In genomic region chr4:106763044-106763443, GRCh38 we compare ENCODE assay signal across 20 cellular contexts.
DNase-seq lines count a peak whose midpoint lies in the region; ATAC-seq and TF ChIP-seq lines count a peak whose summit lies in the region.
"Had no signal": no experiment of that assay in that cellular context is flagged by ENCODE, and none has a peak within 500 bp of the region (broad histone marks: within the 10 kb centered on the region; RNA-seq: fewer than 3 reads in every experiment).

No MANE protein-coding gene starts in this region.

- H3K36me3 ChIP-seq in PC-3 (ENCODE audit: low read depth, low read length) (no peaks in the 10 kb centered on the region), smooth muscle cell (ENCODE audit: low read depth) (no peaks in the 10 kb centered on the region), HAP-1 (replicated peaks) (no peaks in the 10 kb centered on the region)
- H3K36me3 ChIP-seq: gastrocnemius medialis, ovary, thoracic aorta had no signal

- H3K4me1 Mint-ChIP-seq in activated T-helper 17 cell treated with anti-CD3 and anti-CD28 coated beads, Interleukin-2, amount 50 U/mL, for 72 hours: no peaks in the 10 kb centered on the region
- H3K4me1 Mint-ChIP-seq: activated CD4-positive, alpha-beta T cell treated with anti-CD3 and anti-CD28 coated beads for 36 hours; T-helper 17 cell had no signal

- no peak overlapping the region for H3K27ac ChIP-seq in PC-3 (ENCODE audit: low read length)
- H3K27ac ChIP-seq in smooth muscle cell (ENCODE audit: low read depth): no peak overlapping the region
- H3K27ac ChIP-seq: A549, gastrocnemius medialis, ovary, RWPE1, thoracic aorta had no signal

- H3K79me2 ChIP-seq in PC-3 (ENCODE audit: low read length) (no peaks in the 10 kb centered on the region), smooth muscle cell (ENCODE audit: low read depth) (no peaks in the 10 kb centered on the region)

- CTCF ChIA-PET in PC-3 (lab: Charles Lee): no interaction called here

- H3F3A ChIP-seq in PC-3 (ENCODE audit: low read length, unreplicated experiment): no peaks in the 10 kb centered on the region
- no peaks in the 10 kb centered on the region for H3F3A ChIP-seq in smooth muscle cell (ENCODE audit: low read depth)

- no peak overlapping the region for H3K4me3 Mint-ChIP-seq in activated T-helper 17 cell treated with anti-CD3 and anti-CD28 coated beads, Interleukin-2, amount 50 U/mL, for 72 hours
- H3K4me3 Mint-ChIP-seq: activated CD4-positive, alpha-beta T cell treated with anti-CD3 and anti-CD28 coated beads for 36 hours; mesothelial cell of epicardium; T-helper 17 cell had no signal

- H3K27me3 Mint-ChIP-seq in activated T-helper 17 cell treated with anti-CD3 and anti-CD28 coated beads, Interleukin-2, amount 50 U/mL, for 72 hours: no peaks in the 10 kb centered on the region
- H3K27me3 Mint-ChIP-seq: activated CD4-positive, alpha-beta T cell treated with anti-CD3 and anti-CD28 coated beads for 36 hours; T-helper 17 cell had no signal

- H3K4me2 ChIP-seq in PC-3 (ENCODE audit: low read length) (no peak overlapping the region), smooth muscle cell (no peak overlapping the region)
- H3K4me2 ChIP-seq: A549 had no signal

- BruUV-seq in PC-3 (replicated peaks; lab: Mats Ljungman, UMichigan): no TSS peak

- no peak overlapping the region for H2AFZ ChIP-seq in PC-3 (ENCODE audit: low read length)
- peak overlapping the region; percentile 45 for H2AFZ ChIP-seq in smooth muscle cell (ENCODE audit: low read depth)

- POLR2A ChIA-PET in PC-3 (lab: Charles Lee; ENCODE audit: unreplicated experiment): no interaction called here

- H4K20me1 ChIP-seq in PC-3 (ENCODE audit: low read length) (no peaks in the 10 kb centered on the region), smooth muscle cell (ENCODE audit: low read depth) (no peaks in the 10 kb centered on the region)

- no peaks in the 10 kb centered on the region for H3K9me2 ChIP-seq in PC-3 (replicated peaks; ENCODE audit: low read length)

- WGBS in smooth muscle cell (ENCODE audit: low lambda C conversion rate): 83% methylated on average over 3 of the region's 3 CpGs

- ATAC-seq in PC-3: no peak
- no peak for ATAC-seq in GM21526 (IDR thresholded peaks at IDR 0.05; ENCODE audit: low FRiP score, unreplicated experiment)
- no peak for ATAC-seq in activated T-helper 17 cell treated with anti-CD3 and anti-CD28 coated beads, Interleukin-2, amount 50 U/mL, for 72 hours (replicated peaks)
- ATAC-seq: A549; activated CD4-positive, alpha-beta T cell treated with anti-CD3 and anti-CD28 coated beads for 36 hours; gastrocnemius medialis; T-helper 17 cell had no signal

- in situ Hi-C loops in HAP-1 (cut with MboI; ENCODE audit: low sequenced_read_pairs): no loop called here

- H3K9ac ChIP-seq in PC-3 (ENCODE audit: low read length) (no peak overlapping the region), smooth muscle cell (ENCODE audit: low read depth) (no peak overlapping the region)

- no peak for TF ChIP-seq CTCF in PC-3 (conservative IDR thresholded peaks at IDR 0.05; ENCODE audit: low read depth, low read length)
- TF ChIP-seq CTCF in smooth muscle cell (IDR thresholded peaks at IDR 0.05; ENCODE audit: borderline replicate concordance, insufficient read depth, poor library complexity, severe bottlenecking): no peak

- no peak overlapping the region for H3K27ac Mint-ChIP-seq in activated T-helper 17 cell treated with anti-CD3 and anti-CD28 coated beads, Interleukin-2, amount 50 U/mL, for 72 hours
- H3K27ac Mint-ChIP-seq: activated CD4-positive, alpha-beta T cell treated with anti-CD3 and anti-CD28 coated beads for 36 hours; mesothelial cell of epicardium; T-helper 17 cell had no signal

- intact Hi-C loops in PC-3 (cut with micrococcal nuclease): no loop called here

- H3K4me1 ChIP-seq in PC-3 (ENCODE audit: insufficient read depth, low read length) (no peaks in the 10 kb centered on the region), smooth muscle cell (ENCODE audit: low read depth) (no peaks in the 10 kb centered on the region), HAP-1 (no peaks in the 10 kb centered on the region)
- H3K4me1 ChIP-seq: A549, gastrocnemius medialis had no signal

- no peaks in the 10 kb centered on the region for H3K27me3 ChIP-seq in PC-3 (ENCODE audit: low read length)
- no peaks in the 10 kb centered on the region for H3K27me3 ChIP-seq in smooth muscle cell (ENCODE audit: low read depth)
- no peaks in the 10 kb centered on the region for H3K27me3 ChIP-seq in HAP-1 (ENCODE audit: low read depth)
- H3K27me3 ChIP-seq: gastrocnemius medialis, ovary had no signal

- H3K9me3 ChIP-seq in PC-3 (ENCODE audit: low read length) (no peaks in the 10 kb centered on the region), smooth muscle cell (replicated peaks; ENCODE audit: low read depth) (no peaks in the 10 kb centered on the region), HAP-1 (no peaks in the 10 kb centered on the region)
- H3K9me3 ChIP-seq: A549, gastrocnemius medialis, ovary, thoracic aorta had no signal

- H3K4me3 ChIP-seq in PC-3 (ENCODE audit: low read length): no peak overlapping the region
- H3K4me3 ChIP-seq in smooth muscle cell: no peak overlapping the region
- no peak overlapping the region for H3K4me3 ChIP-seq in HAP-1
- H3K4me3 ChIP-seq: A549, gastrocnemius medialis, ovary, thoracic aorta had no signal

- H3K9me3 Mint-ChIP-seq in activated T-helper 17 cell treated with anti-CD3 and anti-CD28 coated beads, Interleukin-2, amount 50 U/mL, for 72 hours: no peaks in the 10 kb centered on the region
- H3K9me3 Mint-ChIP-seq: mesothelial cell of epicardium had no signal

- no peaks in the 10 kb centered on the region for H3K36me3 Mint-ChIP-seq in activated T-helper 17 cell treated with anti-CD3 and anti-CD28 coated beads, Interleukin-2, amount 50 U/mL, for 72 hours (ENCODE audit: low read depth)
- H3K36me3 Mint-ChIP-seq: mesothelial cell of epicardium had no signal

- DNase-seq in NCI-H1417 (lab: John Stamatoyannopoulos, UW) (peak in 2 of 3 experiments; percentile 3 to 58), NCI-H1417 treated with DMSO at 0.1 percent for 48 hours (lab: John Stamatoyannopoulos, UW) (no peak), PC-3 (peak; percentile 11), fibroblast of peridontal ligament (ENCODE audit: extremely low read depth) (peak; percentile 67), smooth muscle cell (lab: John Stamatoyannopoulos, UW; ENCODE audit: unreplicated experiment) (no peak), HAP-1 (ENCODE audit: low spot score in 2 of 2) (no peak)
- DNase-seq: activated CD4-positive, alpha-beta T cell treated with anti-CD3 and anti-CD28 coated beads for 36 hours; activated T-cell treated with anti-CD3 and anti-CD28 coated beads, Interleukin-2, amount 50 U/mL, for 1 hour; cortex of kidney; gastrocnemius medialis; NCI-H1048; NCI-H526; ovary; T-helper 17 cell had no signal

Comparison
In these comparisons a context has a peak if more than half of its experiments do, and no peak if none do; other contexts are left out.
1. DNase-seq: peak in NCI-H1417 (2 of 3), PC-3 (single experiment) and fibroblast of peridontal ligament (single experiment); none in NCI-H1417 treated with DMSO at 0.1 percent for 48 hours (single experiment), smooth muscle cell (single experiment) and HAP-1 (0 of 2).